25 cellular contexts compared by ENCODE assay signal in genomic region chr6:54897462-54898189, GRCh38. TPM values are rescaled to one million over a fixed set of nuclear protein-coding genes. Genes with fewer than 3 reads are reported as not detected.
"Had no signal": no experiment of that assay in that cellular context is flagged by ENCODE, and none has a peak within 500 bp of the region (broad histone marks: within the 10 kb centered on the region; RNA-seq: fewer than 3 reads in every experiment).

No MANE protein-coding gene starts in this region.

- H3K27ac Mint-ChIP-seq: activated naive CD4-positive, alpha-beta T cell treated with anti-CD3 and anti-CD28 coated beads for 36 hours; activated naive CD8-positive, alpha-beta T cell treated with anti-CD3 and anti-CD28 coated beads for 36 hours; activated T-helper 1 cell treated with anti-CD3 and anti-CD28 coated beads, Interleukin-12 subunit alpha, Interleukin-12 subunit beta, Interleukin-2, Interleukin-4 antibody, amounts not matched to agents 30 ng/mL and 10 ng/mL and 1 ng/mL, durations not matched to agents 14 hours and 24 hours and 36 hours; immature natural killer cell; naive thymus-derived CD4-positive, alpha-beta T cell had no signal

- H3K27ac ChIP-seq: epithelial cell of prostate, esophagus squamous epithelium, pancreas, prostate gland, tibial nerve had no signal

- H3K36me3 Mint-ChIP-seq: activated naive CD8-positive, alpha-beta T cell treated with anti-CD3 and anti-CD28 coated beads for 36 hours; immature natural killer cell; naive thymus-derived CD4-positive, alpha-beta T cell had no signal

- H3K4me3 ChIP-seq: esophagus squamous epithelium, pancreas, prostate gland, tibial nerve had no signal

- H3K27me3 ChIP-seq: esophagus squamous epithelium, pancreas, tibial nerve had no signal

- H3K27me3 Mint-ChIP-seq: activated naive CD8-positive, alpha-beta T cell treated with anti-CD3 and anti-CD28 coated beads for 36 hours; central memory CD8-positive, alpha-beta T cell; naive thymus-derived CD4-positive, alpha-beta T cell had no signal

- ATAC-seq: left colon; naive thymus-derived CD4-positive, alpha-beta T cell; pancreas had no signal

- DNase-seq: activated CD4-positive, alpha-beta T cell treated with anti-CD3 and anti-CD28 coated beads for 4 hours; activated CD4-positive, alpha-beta T cell treated with anti-CD3 and anti-CD28 coated beads, Interleukin-2, amount 50 U/mL, for 4 hours; activated effector memory CD4-positive, alpha-beta T cell treated with anti-CD3 and anti-CD28 coated beads, Interleukin-2, amount 50 U/mL, for 16 hours; activated naive CD4-positive, alpha-beta T cell treated with anti-CD3 and anti-CD28 coated beads for 36 hours; activated naive CD8-positive, alpha-beta T cell treated with anti-CD3 and anti-CD28 coated beads for 36 hours; dermis blood vessel endothelial cell; effector CD4-positive, alpha-beta T cell; esophagus squamous epithelium; head of caudate nucleus; hypothalamus; immature natural killer cell; kidney; left colon; midbrain; naive thymus-derived CD4-positive, alpha-beta T cell; pancreas; retina; stimulated activated naive CD4-positive, alpha-beta T cell; T-helper 1 cell had no signal

- H3K9me3 Mint-ChIP-seq: activated naive CD4-positive, alpha-beta T cell treated with anti-CD3 and anti-CD28 coated beads for 36 hours; activated naive CD8-positive, alpha-beta T cell treated with anti-CD3 and anti-CD28 coated beads for 36 hours; activated T-helper 1 cell treated with anti-CD3 and anti-CD28 coated beads, Interleukin-12 subunit alpha, Interleukin-12 subunit beta, Interleukin-2, Interleukin-4 antibody, amounts not matched to agents 30 ng/mL and 10 ng/mL and 1 ng/mL, durations not matched to agents 14 hours and 24 hours and 36 hours; immature natural killer cell had no signal

- H3K9me3 ChIP-seq: esophagus squamous epithelium, pancreas, prostate gland, tibial nerve had no signal

- H3K4me3 Mint-ChIP-seq: activated naive CD4-positive, alpha-beta T cell treated with anti-CD3 and anti-CD28 coated beads for 36 hours; activated naive CD8-positive, alpha-beta T cell treated with anti-CD3 and anti-CD28 coated beads for 36 hours; activated T-helper 1 cell treated with anti-CD3 and anti-CD28 coated beads, Interleukin-12 subunit alpha, Interleukin-12 subunit beta, Interleukin-2, Interleukin-4 antibody, amounts not matched to agents 30 ng/mL and 10 ng/mL and 1 ng/mL, durations not matched to agents 14 hours and 24 hours and 36 hours; central memory CD8-positive, alpha-beta T cell; immature natural killer cell; naive thymus-derived CD4-positive, alpha-beta T cell had no signal

- H3K4me1 Mint-ChIP-seq: activated naive CD8-positive, alpha-beta T cell treated with anti-CD3 and anti-CD28 coated beads for 36 hours; central memory CD8-positive, alpha-beta T cell; immature natural killer cell; naive thymus-derived CD4-positive, alpha-beta T cell had no signal

- H3K36me3 ChIP-seq: pancreas, prostate gland, tibial nerve had no signal

- H3K4me1 ChIP-seq: esophagus squamous epithelium, pancreas, prostate gland, tibial nerve had no signal

RNA-seq across cellular contexts. Expression of gene FAM83B, which starts 51.1 kb away (rescaled TPM):
- total RNA-seq: activated naive CD4-positive, alpha-beta T cell treated with anti-CD3 and anti-CD28 coated beads for 36 hours; activated naive CD8-positive, alpha-beta T cell treated with anti-CD3 and anti-CD28 coated beads for 36 hours; activated T-helper 1 cell treated with anti-CD3 and anti-CD28 coated beads, Interleukin-12 subunit alpha, Interleukin-12 subunit beta, Interleukin-2, Interleukin-4 antibody, amounts not matched to agents 30 ng/mL and 10 ng/mL and 1 ng/mL, durations not matched to agents 14 hours and 24 hours and 36 hours; dermis blood vessel endothelial cell; naive thymus-derived CD4-positive, alpha-beta T cell; tibial nerve had no signal
- polyA plus RNA-seq: immature natural killer cell; naive thymus-derived CD4-positive, alpha-beta T cell; neural cell had no signal
